1 cellular context compared by ENCODE assay signal in genomic region chr10:100999742-101000601, GRCh38.
TF ChIP-seq lines count a peak whose summit lies in the region.

TSS of gene LZTS2 (plus strand) at chr10:100999808. CDS start at chr10:101002539, 2,731 bp downstream.

TF ChIP-seq in HepG2, 621 proteins besides CTCF, POLR2A, EP300 and RAD21 (continued from another document):
- TF ChIP-seq ZHX2 (IDR thresholded peaks at IDR 0.05; ENCODE audit: low read depth): no peak
- 0 out of 2 replicates have a peak, but pooled peaks have one; percentile 9 for TF ChIP-seq ZHX2 (CRISPR knock-in tag; IDR thresholded peaks at IDR 0.05; ENCODE audit: borderline replicate concordance)
- peak; percentile 54; the same call in 1 of the 2 replicates for TF ChIP-seq ZNF687 (CRISPR knock-in tag; IDR thresholded peaks at IDR 0.05)
- TF ChIP-seq ZC3H13 (CRISPR knock-in tag; IDR thresholded peaks at IDR 0.05): 0 out of 2 replicates have a peak, but pooled peaks have one; percentile 57
- TF ChIP-seq ZNF891 (CRISPR knock-in tag; IDR thresholded peaks at IDR 0.05): no peak
- TF ChIP-seq ZFX (CRISPR knock-in tag; IDR thresholded peaks at IDR 0.05; ENCODE audit: low read depth): peak; percentile 49; the same call in 1 of the 2 replicates
- no peak for TF ChIP-seq ZNF264 (CRISPR knock-in tag; IDR thresholded peaks at IDR 0.05)
- 0 out of 2 replicates have a peak, but pooled peaks have one; percentile 16 for TF ChIP-seq KLF12 (CRISPR knock-in tag; IDR thresholded peaks at IDR 0.05; ENCODE audit: borderline replicate concordance)
- TF ChIP-seq REL (CRISPR knock-in tag; conservative IDR thresholded peaks at IDR 0.05): 0 out of 2 replicates have a peak, but pooled peaks have one; percentile 55
- peak; percentile 3; the same call in 1 of the 2 replicates for TF ChIP-seq ZFP82 (CRISPR knock-in tag; IDR thresholded peaks at IDR 0.05; ENCODE audit: borderline replicate concordance)
- TF ChIP-seq RBFOX2 (IDR thresholded peaks at IDR 0.05; ENCODE audit: low read depth, low read length): 0 out of 2 replicates have a peak, but pooled peaks have one; percentile 4
- peak; percentile 15; the same call in 1 of the 2 replicates for TF ChIP-seq ZFY (CRISPR knock-in tag; IDR thresholded peaks at IDR 0.05)
- TF ChIP-seq AGO1 (IDR thresholded peaks at IDR 0.05; ENCODE audit: low read depth, low read length, poor library complexity, severe bottlenecking): peak; percentile 7
- peak; percentile 54; the same call in 1 of the 2 replicates for TF ChIP-seq PLSCR1 (CRISPR knock-in tag; IDR thresholded peaks at IDR 0.05; ENCODE audit: borderline replicate concordance)
- no peak for TF ChIP-seq ZNF609 (CRISPR knock-in tag; IDR thresholded peaks at IDR 0.05; ENCODE audit: borderline replicate concordance)
- peak; percentile 63; the same call in 1 of the 2 replicates for TF ChIP-seq ZBTB37 (CRISPR knock-in tag; IDR thresholded peaks at IDR 0.05)
- TF ChIP-seq ZFP37 (CRISPR knock-in tag; IDR thresholded peaks at IDR 0.05; ENCODE audit: borderline replicate concordance): no peak
- TF ChIP-seq AGO2 (optimal IDR thresholded peaks at IDR 0.05; ENCODE audit: low read depth, low read length): peak; percentile 67
